In genomic region chr5:178122346-178122745, GRCh38 we compare ENCODE assay signal across 28 cellular contexts. TPM values are rescaled to one million over a fixed set of nuclear protein-coding genes. Genes with fewer than 3 reads are reported as not detected.
DNase-seq lines count a peak whose midpoint lies in the region; ATAC-seq and TF ChIP-seq lines count a peak whose summit lies in the region.
"Had no signal": no experiment of that assay in that cellular context is flagged by ENCODE, and none has a peak within 500 bp of the region (broad histone marks: within the 10 kb centered on the region; RNA-seq: fewer than 3 reads in every experiment).

No MANE protein-coding gene starts in this region.

- H2AK9ac ChIP-seq in IMR-90 (replicated peaks; ENCODE audit: low read depth, low read length, poor library complexity) = no peak overlapping the region

- no peak overlapping the region for H3K4me2 ChIP-seq in IMR-90 (ENCODE audit: low read depth, low read length)
- H3K4me2 ChIP-seq: hepatocyte had no signal

- H3K18ac ChIP-seq in IMR-90 (ENCODE audit: low read depth, low read length) = no peak overlapping the region

- H3K27me3 ChIP-seq in BE2C (no peaks in the 10 kb centered on the region), IMR-90 (ENCODE audit: control insufficient read depth, insufficient read depth, low read length) (peaks cover 9% of the 10 kb centered on the region), gastrocnemius medialis (no peaks in the 10 kb centered on the region)
- H3K27me3 ChIP-seq: hepatocyte, SJSA1 had no signal

- no peaks in the 10 kb centered on the region for H3K9me1 ChIP-seq in IMR-90 (ENCODE audit: insufficient read depth, low read length)

- H2BK20ac ChIP-seq in IMR-90 (ENCODE audit: low read depth, low read length) = no peak overlapping the region

- H3K4ac ChIP-seq in IMR-90 (ENCODE audit: low read depth, low read length) = no peak overlapping the region

- no peak overlapping the region for H3K56ac ChIP-seq in IMR-90 (ENCODE audit: extremely low read depth, insufficient read depth, low read length)

- H4K8ac ChIP-seq in IMR-90 (ENCODE audit: low read depth in 2 of 2, low read length in 2 of 2) = no peak overlapping the region

- no peaks in the 10 kb centered on the region for H3K9me3 ChIP-seq in BE2C
- H3K9me3 ChIP-seq in IMR-90 (ENCODE audit: control insufficient read depth, insufficient read depth, low read length) = no peaks in the 10 kb centered on the region
- H3K9me3 ChIP-seq in gastrocnemius medialis = no peaks in the 10 kb centered on the region
- H3K9me3 ChIP-seq: gastroesophageal sphincter, prostate gland, SJSA1 had no signal

- no peak overlapping the region for H4K5ac ChIP-seq in IMR-90 (ENCODE audit: low read depth, low read length)

- no peaks in the 10 kb centered on the region for H3K79me1 ChIP-seq in IMR-90 (ENCODE audit: low read depth in 1 of 2, low read length in 2 of 2)

- TF ChIP-seq POLR2A in IMR-90 (IDR thresholded peaks at IDR 0.05; ENCODE audit: low read depth, low read length) (no peak), gastrocnemius medialis (IDR thresholded peaks at IDR 0.05) (no peak)

- H2BK5ac ChIP-seq in IMR-90 (ENCODE audit: low read depth, low read length, poor library complexity, severe bottlenecking) = no peak overlapping the region

- no peaks in the 10 kb centered on the region; the same call in 1 of the 2 replicates for H4K20me1 ChIP-seq in IMR-90 (ENCODE audit: insufficient read depth, low read length)

- peak overlapping the region; percentile 70 for H3K4me3 ChIP-seq in BE2C (ENCODE audit: low read depth, low read length)
- H3K4me3 ChIP-seq in IMR-90 (ENCODE audit: insufficient read depth, low read depth, low read length) = no peak overlapping the region
- H3K4me3 ChIP-seq in gastrocnemius medialis = peak overlapping the region; percentile 45 to 70 (median 54)
- H3K4me3 ChIP-seq: hepatocyte, lung, prostate gland, SJSA1 had no signal

- no peak overlapping the region for H2AK5ac ChIP-seq in IMR-90 (ENCODE audit: low read depth, low read length)

- H3K36me3 ChIP-seq in BE2C (no peaks in the 10 kb centered on the region), IMR-90 (ENCODE audit: control insufficient read depth, insufficient read depth, low read length) (no peaks in the 10 kb centered on the region), gastrocnemius medialis (no peaks in the 10 kb centered on the region)
- H3K36me3 ChIP-seq: gastroesophageal sphincter, prostate gland had no signal

- H3K4me1 ChIP-seq in BE2C (peaks cover 8% of the 10 kb centered on the region), IMR-90 (ENCODE audit: control insufficient read depth, insufficient read depth, low read length) (peaks cover 6% of the 10 kb centered on the region; the same call in 1 of the 2 replicates), gastrocnemius medialis (peaks cover 37 to 38% of the 10 kb centered on the region in 2 donors)
- H3K4me1 ChIP-seq: SJSA1 had no signal

- no peak overlapping the region for H3K23ac ChIP-seq in IMR-90 (ENCODE audit: low read depth, low read length)

- TF ChIP-seq CTCF in BE2C (IDR thresholded peaks at IDR 0.05; ENCODE audit: low read depth, low read length) (no peak), IMR-90 (conservative IDR thresholded peaks at IDR 0.05; ENCODE audit: low read depth, low read length) (no peak), gastrocnemius medialis (IDR thresholded peaks at IDR 0.05 in 4 of 5, conservative IDR thresholded peaks at IDR 0.05 in 1 of 5) (no peak)

- H2BK15ac ChIP-seq in IMR-90 (ENCODE audit: low read depth, low read length) = no peak overlapping the region

- WGBS in IMR-90 (ENCODE audit: extremely low coverage in 2 of 2, insufficient read length in 1 of 2), 2 experiments = 92% methylated on average over 2 of the region's 5 CpGs; no CpG with 5 or more reads in 1 of the 2 experiments

- no TSS peak for BruUV-seq in IMR-90 (replicated peaks; lab: Mats Ljungman, UMichigan)

- H3K27ac ChIP-seq in IMR-90 (ENCODE audit: insufficient read depth, low read length) (no peak overlapping the region), angular gyrus (ENCODE audit: low read depth, low read length) (peak overlapping the region; percentile 84), gastrocnemius medialis (peak overlapping the region in 3 of 4 donors; percentile 73 to 85 (median 75))
- H3K27ac ChIP-seq: hepatocyte, prostate gland, SJSA1 had no signal

- DNase-seq in BE2C (no peak), IMR-90 (no peak), gastrocnemius medialis (no peak), ureter (ENCODE audit: low spot score) (no peak), COLO668 (lab: John Stamatoyannopoulos, UW; ENCODE audit: unreplicated experiment) (no peak)
- DNase-seq: activated CD4-positive, alpha-beta T cell treated with anti-CD3 and anti-CD28 coated beads, Interleukin-2, amount 50 U/mL, for 4 hours; activated gamma-delta T cell treated with Interleukin-2 at 50 U/mL for 16 hours; activated naive CD8-positive, alpha-beta T cell treated with anti-CD3 and anti-CD28 coated beads, Interleukin-2, amount 50 U/mL, for 24 hours; activated T-cell treated with anti-CD3 and anti-CD28 coated beads, Interleukin-2, amount 50 U/mL, for 48 hours; COR-L47; naive thymus-derived CD8-positive, alpha-beta T cell; NCI-H1048; NCI-H1694; NCI-H446 treated with DMSO at 0.1 percent for 48 hours; NCI-H774; nucleus accumbens; RPMI8226; stimulated activated CD4-positive, alpha-beta T cell treated with anti-CD3 and anti-CD28 coated beads, Interleukin-4, amount 100 ng/mL, for 1 hour; T-helper 1 cell had no signal

- H3K9ac ChIP-seq in IMR-90 (ENCODE audit: low read depth, low read length) = no peak overlapping the region

- H2BK120ac ChIP-seq in IMR-90 (ENCODE audit: low read depth, low read length) = no peak overlapping the region

- in situ Hi-C loops in IMR-90 (cut with MboI; ENCODE audit: low sequenced_read_pairs) = no loop called here
- in situ Hi-C loops in gastrocnemius medialis (cut with MboI; ENCODE audit: low sequenced_read_pairs in 4 of 4) = no loop called here

- CTCF ChIA-PET in IMR-90 (lab: Yijun Ruan, JAX) = no interaction called here

- no peak overlapping the region for H3K14ac ChIP-seq in IMR-90 (replicated peaks; ENCODE audit: low read depth, low read length)

- POLR2A ChIA-PET in IMR-90 (lab: Charles Lee; ENCODE audit: unreplicated experiment) = no interaction called here

- intact Hi-C loops in IMR-90 (cut with micrococcal nuclease) = no loop called here
- intact Hi-C loops in gastrocnemius medialis (cut with DNase I; ENCODE audit: low total_unique reads) = loop anchor here (5.0 to 10.0 kb wide), 3 partner anchors 85 to 502 kb away; partner anchors contain the start of gene CLK4

- no peak for TF ChIP-seq RAD21 in IMR-90 (IDR thresholded peaks at IDR 0.05; ENCODE audit: low read length)

- dilution Hi-C loops in IMR-90 (cut with HindIII; ENCODE audit: low sequenced_read_pairs, unreplicated experiment) = no loop called here

- peak overlapping the region; percentile 63 for H2AFZ ChIP-seq in IMR-90 (replicated peaks; ENCODE audit: low read length, poor library complexity)
- H2AFZ ChIP-seq: hepatocyte had no signal

- no peak overlapping the region for H4K91ac ChIP-seq in IMR-90 (ENCODE audit: insufficient read depth, low read depth, low read length)

- ATAC-seq in IMR-90 (ENCODE audit: low read depth) (no peak), gastrocnemius medialis (no peak), HG03439 (IDR thresholded peaks at IDR 0.05; ENCODE audit: unreplicated experiment) (no peak), GM18502 (IDR thresholded peaks at IDR 0.05; ENCODE audit: poor library complexity, unreplicated experiment) (no peak)
- ATAC-seq: activated naive CD8-positive, alpha-beta T cell treated with anti-CD3 and anti-CD28 coated beads, Interleukin-2, amount 50 U/mL, for 24 hours; gastroesophageal sphincter; HCT116; naive thymus-derived CD8-positive, alpha-beta T cell had no signal

TF ChIP-seq in IMR-90, 13 proteins besides CTCF, POLR2A, EP300 and RAD21:
- TF ChIP-seq MXI1 (IDR thresholded peaks at IDR 0.05; ENCODE audit: borderline replicate concordance, low read depth, low read length) = no peak
- TF ChIP-seq RCOR1 (IDR thresholded peaks at IDR 0.05; ENCODE audit: insufficient replicate concordance, low read length) = no peak
- TF ChIP-seq USF2 (IDR thresholded peaks at IDR 0.05; ENCODE audit: low read depth, low read length) = no peak
- TF ChIP-seq RFX5 (IDR thresholded peaks at IDR 0.05; ENCODE audit: low read depth, low read length) = no peak
- TF ChIP-seq CHD1 (IDR thresholded peaks at IDR 0.05; ENCODE audit: low read depth, low read length) = no peak
- no peak for TF ChIP-seq CEBPB (IDR thresholded peaks at IDR 0.05; ENCODE audit: low read depth, low read length)

RNA-seq across cellular contexts. Expression of gene RMND5B, which starts 8.5 kb away (rescaled TPM):
- 80.6 TPM for polyA plus RNA-seq in BE2C (2012; ENCODE audit: insufficient read depth, insufficient read length, low read depth)
- total RNA-seq in IMR-90 (2012; rRNA removed) (11.7 and 14.0 TPM in 2 replicates), gastrocnemius medialis (10 to 100 TPM; 24.0 to 55.9 (median 44.2) TPM), ureter (43.7 TPM)
- polyA plus RNA-seq in IMR-90 (2012; rRNA removed) = 19.5 and 21.6 TPM in 2 replicates
- polyA plus RNA-seq in IMR-90 (2012; cell fraction: cytosol; rRNA removed) = 17.7 and 18.8 TPM in 2 replicates
- polyA plus RNA-seq in IMR-90 (2012; cell fraction: nucleus; rRNA removed; ENCODE audit: low replicate concordance) = 31.0 and 42.5 TPM in 2 replicates

RNA-seq across cellular contexts. Expression of gene N4BP3, which starts 9.0 kb away (rescaled TPM):
- 9.4 TPM for polyA plus RNA-seq in BE2C (2012; ENCODE audit: insufficient read depth, insufficient read length, low read depth)
- total RNA-seq in IMR-90 (2012; rRNA removed) (under 0.01 and 0.18 TPM in 2 replicates), gastrocnemius medialis (1 to 10 TPM; 1.6 to 3.2 (median 2.1) TPM), ureter (3.3 TPM)
- polyA plus RNA-seq in IMR-90 (2012; rRNA removed) = 0.14 and 0.16 TPM in 2 replicates
- 0.10 and 0.16 TPM in 2 replicates for polyA plus RNA-seq in IMR-90 (2012; cell fraction: cytosol; rRNA removed)
- 0.19 and 0.30 TPM in 2 replicates for polyA plus RNA-seq in IMR-90 (2012; cell fraction: nucleus; rRNA removed; ENCODE audit: low replicate concordance)

RNA-seq across cellular contexts. Expression of gene NHP2, which starts 31.3 kb away (rescaled TPM):
- 661 TPM for polyA plus RNA-seq in BE2C (2012; ENCODE audit: insufficient read depth, insufficient read length, low read depth)
- 278 and 302 TPM in 2 replicates for total RNA-seq in IMR-90 (2012; rRNA removed)
- polyA plus RNA-seq in IMR-90 (2012; rRNA removed) = 180 and 207 TPM in 2 replicates
- polyA plus RNA-seq in IMR-90 (2012; cell fraction: cytosol; rRNA removed) = 281 and 300 TPM in 2 replicates
- 73.8 and 99.0 TPM in 2 replicates for polyA plus RNA-seq in IMR-90 (2012; cell fraction: nucleus; rRNA removed; ENCODE audit: low replicate concordance)
- total RNA-seq in gastrocnemius medialis = 100 to 1,000 TPM; 157 to 261 (median 241) TPM
- 183 TPM for total RNA-seq in ureter
